Comparison of ENCODE assay signal across 11 cellular contexts in the genomic region with DNA sequence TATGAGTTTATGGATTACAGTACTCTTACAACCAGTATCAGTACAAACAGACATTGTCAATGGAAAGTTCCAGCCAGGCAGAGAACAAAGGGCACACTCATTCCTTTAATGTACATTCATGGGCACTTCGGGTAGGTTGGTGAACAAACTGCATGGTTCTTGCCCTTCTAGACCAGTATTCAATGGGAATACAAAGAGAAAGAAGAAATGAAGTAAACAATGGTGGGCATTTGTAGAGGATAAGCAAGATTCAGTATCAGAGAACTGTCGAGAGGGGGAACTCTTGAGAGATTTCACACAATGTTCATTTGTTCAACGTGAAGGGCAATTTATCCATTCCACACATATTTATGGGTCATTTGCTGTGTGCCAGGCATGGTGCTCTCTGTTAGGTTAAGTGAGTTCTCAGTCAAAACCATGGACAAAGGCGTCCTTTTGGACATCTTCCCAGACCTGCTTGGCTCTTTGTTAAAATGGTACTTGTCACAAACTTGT.
DNase-seq lines count a peak whose midpoint lies in the region; ATAC-seq and TF ChIP-seq lines count a peak whose summit lies in the region.
"Had no signal": no experiment of that assay in that cellular context is flagged by ENCODE, and none has a peak within 500 bp of the region (broad histone marks: within the 10 kb centered on the region; RNA-seq: fewer than 3 reads in every experiment).

No MANE protein-coding gene starts in this region.

- H3K4me3 ChIP-seq in NB4 (ENCODE audit: low read depth, low read length) (no peak overlapping the region), duodenal mucosa (ENCODE audit: low read depth in 1 of 2, low read length in 2 of 2) (peak overlapping the region in 1 of 2 donors; percentile 35), retinal pigment epithelial cell (ENCODE audit: low read length) (no peak overlapping the region)
- H3K4me3 ChIP-seq: ovary, SJCRH30 had no signal

- ATAC-seq in left ventricle myocardium superior (no peak), HG03342 (IDR thresholded peaks at IDR 0.05; ENCODE audit: unreplicated experiment) (no peak)
- ATAC-seq: activated CD8-positive, alpha-beta memory T cell treated with anti-CD3 and anti-CD28 coated beads, Interleukin-2, amount 10 ng/mL, durations not matched to agents 7 days and 5 days had no signal

- H3K27me3 ChIP-seq in duodenal mucosa (ENCODE audit: control insufficient read depth in 1 of 2, insufficient read depth in 2 of 2, low read length in 2 of 2), result no peaks in the 10 kb centered on the region
- H3K27me3 ChIP-seq: ovary had no signal

- H3K9ac ChIP-seq in duodenal mucosa (ENCODE audit: low read depth in 1 of 2, low read length in 2 of 2), result no peak overlapping the region

- DNase-seq in GM03348 (ENCODE audit: low spot score) (peak; percentile 49), NB4 (ENCODE audit: low read depth) (peak; percentile 46), retinal pigment epithelial cell (ENCODE audit: low read depth) (no peak), left ventricle myocardium superior (no peak)
- no peak for DNase-seq in activated naive CD4-positive, alpha-beta T cell treated with anti-CD3 and anti-CD28 coated beads, Interleukin-2, amount 50 U/mL, for 16 hours
- DNase-seq: activated CD8-positive, alpha-beta memory T cell treated with anti-CD3 and anti-CD28 coated beads, Interleukin-2, amount 10 ng/mL, durations not matched to agents 7 days and 5 days; central memory CD4-positive, alpha-beta T cell; ovary had no signal

- peak overlapping the region; percentile 0 for H3K27ac ChIP-seq in duodenal mucosa (ENCODE audit: low read depth, low read length)
- H3K27ac ChIP-seq: ovary, SJCRH30 had no signal

- intact Hi-C loops in left ventricle myocardium superior (cut with micrococcal nuclease), result no loop called here

- H3K9me3 ChIP-seq in duodenal mucosa (ENCODE audit: control insufficient read depth in 1 of 2, low read length in 2 of 2), result no peaks in the 10 kb centered on the region
- H3K9me3 ChIP-seq: ovary, SJCRH30 had no signal

- TF ChIP-seq CTCF in NB4 (IDR thresholded peaks at IDR 0.05; ENCODE audit: low read depth, low read length), result peak; percentile 62
- TF ChIP-seq CTCF in retinal pigment epithelial cell (conservative IDR thresholded peaks at IDR 0.05; ENCODE audit: low read depth, low read length), result peak; percentile 35

- TF ChIP-seq POLR2A in NB4 (IDR thresholded peaks at IDR 0.05; ENCODE audit: extremely low read depth, insufficient read length), result no peak

- no peaks in the 10 kb centered on the region for H3K36me3 ChIP-seq in duodenal mucosa (ENCODE audit: control insufficient read depth in 1 of 2, insufficient read depth in 2 of 2, low read length in 2 of 2)
- H3K36me3 ChIP-seq: ovary, SJCRH30 had no signal

- peaks cover 18 to 19% of the 10 kb centered on the region in 2 donors for H3K4me1 ChIP-seq in duodenal mucosa (ENCODE audit: control insufficient read depth in 1 of 2, insufficient read depth in 2 of 2, low read length in 2 of 2)
- H3K4me1 ChIP-seq: SJCRH30 had no signal

Comparison
In these comparisons a context has a peak if more than half of its experiments do, and no peak if none do; other contexts are left out.
1. DNase-seq: peak in GM03348 (single experiment) and NB4 (single experiment); none in retinal pigment epithelial cell (single experiment), left ventricle myocardium superior (single experiment) and activated naive CD4-positive, alpha-beta T cell treated with anti-CD3 and anti-CD28 coated beads, Interleukin-2, amount 50 U/mL, for 16 hours (single experiment).